Comparison of ENCODE assay signal across 8 cellular contexts in genomic region chr17:14299261-14300093, GRCh38. TPM values are rescaled to one million over a fixed set of nuclear protein-coding genes. Genes with fewer than 3 reads are reported as not detected.
A peak's percentile ranks its signal among the peaks of the same experiment; 100 is the strongest.
DNase-seq lines count a peak whose midpoint lies in the region; ATAC-seq and TF ChIP-seq lines count a peak whose summit lies in the region.

No MANE protein-coding gene starts in this region.

- no peak for TF ChIP-seq CTCF in dorsolateral prefrontal cortex (IDR thresholded peaks at IDR 0.05 in 54 of 56, conservative IDR thresholded peaks at IDR 0.05 in 2 of 56; ENCODE audit: low read depth in 1 of 56, partially characterized antibody in 56 of 56)

- no peaks in the 10 kb centered on the region for H3K9me3 ChIP-seq in mucosa of stomach (ENCODE audit: control insufficient read depth, low read length)

- peak; percentile 79 for DNase-seq in ELF-1 (ENCODE audit: low read depth, low spot score)
- peak; percentile 35 for DNase-seq in T-helper 9 cell
- peak; percentile 34 to 51 for DNase-seq in dermis microvascular lymphatic vessel endothelial cell (ENCODE audit: low read depth in 2 of 2)
- no peak for DNase-seq in NCI-H1930 (lab: John Stamatoyannopoulos, UW)
- DNase-seq in dorsolateral prefrontal cortex, result no peak

- H3K9ac ChIP-seq in mucosa of stomach (ENCODE audit: low read length), result peak overlapping the region; percentile 8

- H3K36me3 ChIP-seq in mucosa of stomach (ENCODE audit: control insufficient read depth, insufficient read depth, low read length), result no peaks in the 10 kb centered on the region

- peaks cover 44% of the 10 kb centered on the region for H3K4me1 ChIP-seq in mucosa of stomach (ENCODE audit: control insufficient read depth, insufficient read depth, low read length)

- no peak overlapping the region for H3K27ac ChIP-seq in dorsolateral prefrontal cortex

- ATAC-seq in HG03378 (IDR thresholded peaks at IDR 0.05; ENCODE audit: unreplicated experiment) (no peak), GM21515 (IDR thresholded peaks at IDR 0.05; ENCODE audit: unreplicated experiment) (no peak)

- H3K4me3 ChIP-seq in mucosa of stomach (ENCODE audit: low read length) (no peak overlapping the region), dorsolateral prefrontal cortex (peak overlapping the region in 24 of 59 donors; percentile 0 to 65 (median 26))

- H3K27me3 ChIP-seq in mucosa of stomach (ENCODE audit: control insufficient read depth, insufficient read depth, low read length), result peaks cover 96% of the 10 kb centered on the region
- peaks cover 15 to 100% (median 96%) of the 10 kb centered on the region in 45 donors for H3K27me3 ChIP-seq in dorsolateral prefrontal cortex

- intact Hi-C loops in dorsolateral prefrontal cortex (cut with DNase I), result loop anchor here in 1 of 2 donors (10.0 kb wide), 2 partner anchors 625 to 965 kb away; no protein-coding TSS in a partner anchor

RNA-seq across cellular contexts. Expression of gene HS3ST3B1, which starts 1.4 kb away (rescaled TPM):
- 0.64 and 2.8 TPM in 2 replicates for total RNA-seq in dermis microvascular lymphatic vessel endothelial cell
- 10 to 100 TPM in 1 of 120 experiments, 1 to 10 TPM in 110, under 1 TPM in 9; 0.41 to 18.5 (median 1.9) TPM for total RNA-seq in dorsolateral prefrontal cortex

Comparison
In these comparisons a context has a peak if more than half of its experiments do, and no peak if none do; other contexts are left out.
1. DNase-seq: peak in ELF-1 (single experiment), T-helper 9 cell (single experiment) and dermis microvascular lymphatic vessel endothelial cell (2 of 2); none in NCI-H1930 (0 of 2) and dorsolateral prefrontal cortex (0 of 10).